In the genomic region with DNA sequence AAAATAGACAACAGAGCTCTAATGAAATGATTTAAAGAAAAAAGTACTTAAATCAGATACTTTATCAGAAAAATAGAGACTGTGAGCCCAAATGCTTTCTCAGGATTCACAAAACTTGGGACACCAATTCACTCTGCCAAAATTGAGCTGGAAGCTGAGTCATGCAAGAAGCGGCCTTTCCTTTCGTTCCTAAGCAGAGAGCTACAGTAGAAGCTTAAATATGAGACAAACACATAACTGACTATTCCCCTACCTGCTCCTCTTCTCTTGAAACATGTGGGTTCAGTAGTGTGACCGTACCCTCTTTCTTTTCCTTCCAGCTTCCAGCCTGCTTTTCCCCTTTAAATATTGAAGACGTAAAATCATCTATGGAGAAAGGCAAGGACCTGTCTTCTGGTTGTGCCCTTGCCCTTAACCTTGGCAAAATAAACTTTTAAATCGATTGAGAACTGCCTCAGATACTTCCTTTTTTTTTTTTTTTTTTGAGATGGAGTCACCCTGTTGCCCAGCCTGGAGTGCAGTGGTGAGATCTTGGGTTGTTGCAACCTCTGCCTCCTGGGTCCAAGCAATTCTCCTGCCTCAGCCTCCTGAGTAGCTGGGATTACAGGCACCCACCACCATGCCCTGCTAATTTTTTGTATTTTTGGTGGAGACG, we compare ENCODE assay signal across 14 cellular contexts. TPM values are rescaled to one million over a fixed set of nuclear protein-coding genes. Genes with fewer than 3 reads are reported as not detected.
DNase-seq lines count a peak whose midpoint lies in the region; ATAC-seq and TF ChIP-seq lines count a peak whose summit lies in the region.
"Had no signal": no experiment of that assay in that cellular context is flagged by ENCODE, and none has a peak within 500 bp of the region (broad histone marks: within the 10 kb centered on the region; RNA-seq: fewer than 3 reads in every experiment).

No MANE protein-coding gene starts in this region.

- POLR2A ChIA-PET in PC-3 (lab: Charles Lee; ENCODE audit: unreplicated experiment): interaction anchor here (0.7 kb wide), 1 partner anchor 10 kb away, joined by 7 read pairs; no protein-coding TSS in a partner anchor

- H3K9me3 ChIP-seq in PC-3 (ENCODE audit: low read length) (no peaks in the 10 kb centered on the region), osteoblast (ENCODE audit: low read depth, low read length) (no peaks in the 10 kb centered on the region)

- no TSS peak for BruUV-seq in PC-3 (replicated peaks; lab: Mats Ljungman, UMichigan)

- no peak overlapping the region for H3K27ac ChIP-seq in PC-3 (ENCODE audit: low read length)
- H3K27ac ChIP-seq in osteoblast (ENCODE audit: low read depth, low read length): no peak overlapping the region

- TF ChIP-seq CTCF in PC-3 (conservative IDR thresholded peaks at IDR 0.05; ENCODE audit: low read depth, low read length): no peak
- TF ChIP-seq CTCF in osteoblast (IDR thresholded peaks at IDR 0.05; ENCODE audit: extremely low read depth, low read depth, low read length): no peak

- no peak overlapping the region for H3K9ac ChIP-seq in PC-3 (ENCODE audit: low read length)

- ATAC-seq in PC-3 (peak; percentile 71), left colon (no peak), GM18505 (IDR thresholded peaks at IDR 0.05; ENCODE audit: unreplicated experiment) (no peak)
- ATAC-seq: stimulated activated naive CD8-positive, alpha-beta T cell treated with anti-CD3 and anti-CD28 coated beads, Interleukin-15, Interleukin-2, amounts not matched to agents 100 U/mL and 50 U/mL, for 24 hours had no signal

- H3K4me1 ChIP-seq in PC-3 (ENCODE audit: insufficient read depth, low read length) (peaks cover 7% of the 10 kb centered on the region), osteoblast (ENCODE audit: insufficient read depth, low read length) (no peaks in the 10 kb centered on the region)

- H3K9me2 ChIP-seq in PC-3 (replicated peaks; ENCODE audit: low read length): no peaks in the 10 kb centered on the region

- H2AFZ ChIP-seq in PC-3 (ENCODE audit: low read length) (peak overlapping the region; percentile 61), osteoblast (ENCODE audit: low read length) (peak overlapping the region; percentile 21)

- no peaks in the 10 kb centered on the region for H3K36me3 ChIP-seq in PC-3 (ENCODE audit: low read depth, low read length)
- H3K36me3 ChIP-seq in osteoblast (ENCODE audit: insufficient read depth, low read length): no peaks in the 10 kb centered on the region

- H3K4me3 ChIP-seq in PC-3 (ENCODE audit: low read length) (no peak overlapping the region), osteoblast (ENCODE audit: insufficient read depth, low read length) (no peak overlapping the region)

- no peaks in the 10 kb centered on the region for H3K27me3 ChIP-seq in PC-3 (ENCODE audit: low read length)
- H3K27me3 ChIP-seq in osteoblast (ENCODE audit: insufficient read depth, low read length): no peaks in the 10 kb centered on the region

- intact Hi-C loops in PC-3 (cut with micrococcal nuclease) (no loop called here), left colon (cut with DNase I, micrococcal nuclease) (no loop called here)

- H3F3A ChIP-seq in PC-3 (ENCODE audit: low read length, unreplicated experiment): no peaks in the 10 kb centered on the region

- H4K20me1 ChIP-seq in PC-3 (ENCODE audit: low read length) (no peaks in the 10 kb centered on the region), osteoblast (ENCODE audit: insufficient read depth, low read length) (no peaks in the 10 kb centered on the region)

- CTCF ChIA-PET in PC-3 (lab: Charles Lee): interaction anchor here (0.6 kb wide), 1 partner anchor 132 kb away, joined by 5 read pairs; no protein-coding TSS in a partner anchor

- TF ChIP-seq POLR2A in erythroblast (IDR thresholded peaks at IDR 0.05; ENCODE audit: low read length) (no peak), GM18505 (IDR thresholded peaks at IDR 0.05; ENCODE audit: borderline replicate concordance, extremely low read depth, insufficient read depth, insufficient read length) (no peak)

- peak overlapping the region; percentile 10; the same call in 1 of the 2 replicates for H3K4me2 ChIP-seq in PC-3 (ENCODE audit: low read length)
- H3K4me2 ChIP-seq in osteoblast (ENCODE audit: insufficient read depth, low read length): peak overlapping the region; percentile 4

- H3K79me2 ChIP-seq in PC-3 (ENCODE audit: low read length): no peaks in the 10 kb centered on the region
- no peaks in the 10 kb centered on the region for H3K79me2 ChIP-seq in osteoblast (ENCODE audit: insufficient read depth, low read length)

- DNase-seq in GM03348 (ENCODE audit: low spot score) (peak; percentile 49), PC-3 (peak; percentile 55), erythroblast (lab: John Stamatoyannopoulos, UW) (peak; percentile 33 to 48), osteoblast (ENCODE audit: insufficient read length, low spot score, missing footprints) (peak; percentile 75), NCI-H1436 treated with DMSO at 0.1 percent for 48 hours (lab: John Stamatoyannopoulos, UW) (no peak), left colon (no peak), NCI-H2081 treated with DMSO at 0.1 percent for 48 hours (lab: John Stamatoyannopoulos, UW) (no peak)
- DNase-seq: activated CD4-positive, alpha-beta T cell treated with anti-CD3 and anti-CD28 coated beads for 1 hour; NCI-H2029; NCI-H82; stimulated activated CD4-positive, alpha-beta T cell treated with anti-CD3 and anti-CD28 coated beads, Interleukin-4, amount 100 ng/mL, for 4 hours; stimulated activated naive CD8-positive, alpha-beta T cell treated with anti-CD3 and anti-CD28 coated beads, Interleukin-15, Interleukin-2, amounts not matched to agents 100 U/mL and 50 U/mL, for 24 hours had no signal

RNA-seq across cellular contexts. Expression of a gene that starts 4.4 kb away (rescaled TPM):
- total RNA-seq in PC-3 (2014; rRNA removed) (not detected in 2 replicates), osteoblast (under 0.01 TPM in 1 of 2 replicates, not detected in the other), left colon (1 to 10 TPM in 1 of 2 donors, under 1 TPM in 1; 0.76 to 4.7 TPM)
- total RNA-seq: SK-MEL-5 had no signal

RNA-seq across cellular contexts. Expression of a gene that starts 14.1 kb away (rescaled TPM):
- 14.0 and 19.9 TPM in 2 replicates for total RNA-seq in PC-3 (2014; rRNA removed)
- total RNA-seq in osteoblast: 6.5 TPM in 2 replicates
- 10 to 100 TPM; 14.7 to 20.1 TPM for total RNA-seq in left colon

RNA-seq across cellular contexts. Expression of a gene that starts 49.7 kb away (rescaled TPM):
- total RNA-seq in PC-3 (2014; rRNA removed) (18.8 and 38.1 TPM in 2 replicates), osteoblast (64.8 and 69.1 TPM in 2 replicates), left colon (10 to 100 TPM; 17.7 to 23.5 TPM)

Comparison
In these comparisons a context has a peak if more than half of its experiments do, and no peak if none do; other contexts are left out.
1. DNase-seq: peak in GM03348 (single experiment), PC-3 (single experiment), erythroblast (2 of 2) and osteoblast (single experiment); none in NCI-H1436 treated with DMSO at 0.1 percent for 48 hours (single experiment), left colon (0 of 2) and NCI-H2081 treated with DMSO at 0.1 percent for 48 hours (single experiment).